ENCODE assay signal across 9 cellular contexts in the genomic region with DNA sequence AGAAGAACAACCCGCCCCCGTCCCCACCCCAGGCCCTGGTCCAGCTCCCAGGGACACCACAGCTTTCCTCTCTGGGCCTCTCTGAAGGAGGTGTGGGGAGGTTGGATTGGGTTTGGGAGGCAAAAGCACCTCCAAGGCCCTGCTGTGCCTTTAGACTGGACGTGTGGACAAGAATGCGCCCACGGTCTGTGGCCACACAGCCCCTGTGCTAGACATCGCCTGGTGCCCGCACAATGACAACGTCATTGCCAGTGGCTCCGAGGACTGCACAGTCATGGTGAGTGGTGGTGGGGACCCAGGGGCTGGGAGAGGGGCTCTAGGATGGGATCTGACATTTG. TPM values are rescaled to one million over a fixed set of nuclear protein-coding genes. Genes with fewer than 3 reads are reported as not detected.
DNase-seq lines count a peak whose midpoint lies in the region; ATAC-seq, FAIRE-seq and TF ChIP-seq lines count a peak whose summit lies in the region.
"Had no signal": no experiment of that assay in that cellular context is flagged by ENCODE, and none has a peak within 500 bp of the region (broad histone marks: within the 10 kb centered on the region; RNA-seq: fewer than 3 reads in every experiment).

No MANE protein-coding gene starts in this region.

- CTCF ChIA-PET in activated CD4-positive, alpha-beta memory T cell treated with anti-CD3 and anti-CD28 coated beads, Interleukin-2, amount 10 ng/mL, durations not matched to agents 7 days and 5 days (lab: Charles Lee): interaction anchor here (0.7 to 2.7 kb wide), 12 partner anchors 39 to 243 kb away, joined by 3 to 17 read pairs (median 5); a partner anchor contains a TSS
- CTCF ChIA-PET in H1 (lab: Charles Lee; ENCODE audit: partially characterized antibody): interaction anchor here (0.7 to 4.4 kb wide), 8 partner anchors 11 to 321 kb away, joined by 3 to 21 read pairs (median 5); a partner anchor contains a TSS

- peak; percentile 71 for DNase-seq in Right ventricle myocardium inferior (ENCODE audit: missing footprints)
- no peak for DNase-seq in left cardiac atrium
- DNase-seq in activated CD4-positive, alpha-beta memory T cell treated with anti-CD3 and anti-CD28 coated beads, Interleukin-2, amount 10 ng/mL, durations not matched to agents 7 days and 5 days: no peak
- DNase-seq in H1 (ENCODE audit: low read depth in 1 of 2, low spot score in 2 of 2): no peak
- no peak for DNase-seq in esophagus muscularis mucosa (ENCODE audit: extremely low spot score)
- DNase-seq in kidney glomerular epithelial cell (lab: John Stamatoyannopoulos, UW): no peak
- no peak for DNase-seq in RPMI8226
- DNase-seq: IMR-90 had no signal

- no peak overlapping the region for H2BK120ac ChIP-seq in H1 (replicated peaks; ENCODE audit: low read depth, low read length)

- no peak for TF ChIP-seq RAD21 in H1 (IDR thresholded peaks at IDR 0.05 in 1 of 2, conservative IDR thresholded peaks at IDR 0.05 in 1 of 2; ENCODE audit: low read depth in 2 of 2, low read length in 2 of 2)

- H3K4ac ChIP-seq in H1 (replicated peaks; ENCODE audit: insufficient read length, low read depth, low read length): no peak overlapping the region

- peaks cover 45% of the 10 kb centered on the region for H3K36me3 Mint-ChIP-seq in activated CD4-positive, alpha-beta memory T cell treated with anti-CD3 and anti-CD28 coated beads, Interleukin-2, amount 10 ng/mL, durations not matched to agents 7 days and 5 days (ENCODE audit: low read depth)

- no peak overlapping the region for H4K8ac ChIP-seq in H1 (ENCODE audit: extremely low read depth, insufficient read depth, low read length)

- H3K9me3 ChIP-seq in H1 (ENCODE audit: insufficient read depth in 2 of 2, low read depth in 1 of 2, low read length in 1 of 2) (no peaks in the 10 kb centered on the region), esophagus muscularis mucosa (no peaks in the 10 kb centered on the region)

- H3K36me3 ChIP-seq in H1 (ENCODE audit: control insufficient read depth in 2 of 4, insufficient read depth in 4 of 4, low read length in 3 of 4) (no peaks in the 10 kb centered on the region), esophagus muscularis mucosa (peaks cover 0 to 8% (median 4%) of the 10 kb centered on the region in 4 donors)

- H3K23ac ChIP-seq in H1 (ENCODE audit: insufficient read length): no peak overlapping the region

- H3K14ac ChIP-seq in H1 (ENCODE audit: insufficient read length): no peak overlapping the region

- peaks cover 0 to 14% (median 8%) of the 10 kb centered on the region in 4 experiments; a peak in 3 of 7 replicates for H3K27me3 ChIP-seq in H1 (replicated peaks in 1 of 4; ENCODE audit: control insufficient read depth in 3 of 4, extremely low read depth in 1 of 4, insufficient read depth in 3 of 4, low read length in 3 of 4)
- H3K27me3 ChIP-seq in esophagus muscularis mucosa: no peaks in the 10 kb centered on the region

- H3K9ac ChIP-seq in H1 (replicated peaks in 1 of 4; ENCODE audit: extremely low read depth in 1 of 4, low read depth in 3 of 4, low read length in 3 of 4): no peak overlapping the region

- H3K23me2 ChIP-seq in H1 (ENCODE audit: low read depth, low read length): peaks cover 7% of the 10 kb centered on the region; the same call in 1 of the 2 replicates

- no peak overlapping the region; the same call in 1 of the 2 replicates for H2BK5ac ChIP-seq in H1 (ENCODE audit: low read depth, low read length)

- H3K27me3 Mint-ChIP-seq in activated CD4-positive, alpha-beta memory T cell treated with anti-CD3 and anti-CD28 coated beads, Interleukin-2, amount 10 ng/mL, durations not matched to agents 7 days and 5 days: no peaks in the 10 kb centered on the region

- H3K9me3 Mint-ChIP-seq in activated CD4-positive, alpha-beta memory T cell treated with anti-CD3 and anti-CD28 coated beads, Interleukin-2, amount 10 ng/mL, durations not matched to agents 7 days and 5 days: no peaks in the 10 kb centered on the region

- H3K4me3 Mint-ChIP-seq in activated CD4-positive, alpha-beta memory T cell treated with anti-CD3 and anti-CD28 coated beads, Interleukin-2, amount 10 ng/mL, durations not matched to agents 7 days and 5 days: peak overlapping the region; percentile 100

- no peak overlapping the region for H2AFZ ChIP-seq in H1 (ENCODE audit: low read length)

- H4K5ac ChIP-seq in H1 (ENCODE audit: insufficient read length, low read depth, low read length): no peak overlapping the region

- H2BK15ac ChIP-seq in H1 (ENCODE audit: low read length): peak overlapping the region; percentile 40; the same call in 1 of the 2 replicates

- TF ChIP-seq EP300 in H1 (IDR thresholded peaks at IDR 0.05; ENCODE audit: borderline replicate concordance in 1 of 2, low read depth in 2 of 2, low read length in 2 of 2) (no peak), esophagus muscularis mucosa (IDR thresholded peaks at IDR 0.05) (no peak)

- H3K27ac Mint-ChIP-seq in activated CD4-positive, alpha-beta memory T cell treated with anti-CD3 and anti-CD28 coated beads, Interleukin-2, amount 10 ng/mL, durations not matched to agents 7 days and 5 days: peak overlapping the region; percentile 99

- TF ChIP-seq CTCF in H1 (IDR thresholded peaks at IDR 0.05; ENCODE audit: control extremely low read depth in 1 of 3, insufficient read depth in 1 of 3, low read depth in 1 of 3, low read length in 3 of 3): no peak
- TF ChIP-seq CTCF in esophagus muscularis mucosa (IDR thresholded peaks at IDR 0.05): no peak

- no peak overlapping the region for H3K4me3 ChIP-seq in H1 (ENCODE audit: extremely low read depth in 1 of 4, insufficient read depth in 2 of 4, low read depth in 3 of 4, low read length in 4 of 4)
- H3K4me3 ChIP-seq in esophagus muscularis mucosa: peak overlapping the region in 1 of 4 donors; percentile 7

- TF ChIP-seq POLR2A in H1 (IDR thresholded peaks at IDR 0.05; ENCODE audit: control extremely low read depth in 1 of 2, low read depth in 2 of 2, low read length in 2 of 2): no peak
- no peak for TF ChIP-seq POLR2A in esophagus muscularis mucosa (IDR thresholded peaks at IDR 0.05; ENCODE audit: low read depth)

- peaks cover 7 to 8% of the 10 kb centered on the region in 2 experiments for H4K20me1 ChIP-seq in H1 (replicated peaks in 1 of 2; ENCODE audit: control insufficient read depth in 1 of 2, insufficient read depth in 2 of 2, low read length in 2 of 2)

- no peak overlapping the region for H3K56ac ChIP-seq in H1 (replicated peaks; ENCODE audit: insufficient read length, low read depth, low read length)

- H3K4me2 ChIP-seq in H1 (ENCODE audit: insufficient read depth in 1 of 2, low read depth in 2 of 2, low read length in 2 of 2): no peak overlapping the region

- H3K4me1 Mint-ChIP-seq in activated CD4-positive, alpha-beta memory T cell treated with anti-CD3 and anti-CD28 coated beads, Interleukin-2, amount 10 ng/mL, durations not matched to agents 7 days and 5 days: peaks cover 25% of the 10 kb centered on the region

- H3K27ac ChIP-seq in H1 (ENCODE audit: low read depth, low read length): no peak overlapping the region
- H3K27ac ChIP-seq in temporal lobe (ENCODE audit: low read depth, low read length): peak overlapping the region; percentile 59
- peak overlapping the region in 2 of 4 donors; percentile 29 to 42 for H3K27ac ChIP-seq in esophagus muscularis mucosa (replicated peaks in 1 of 4)

- no peak overlapping the region for H2AK5ac ChIP-seq in H1 (ENCODE audit: low read depth, low read length)

- POLR2A ChIA-PET in activated CD4-positive, alpha-beta memory T cell treated with anti-CD3 and anti-CD28 coated beads, Interleukin-2, amount 10 ng/mL, durations not matched to agents 7 days and 5 days (lab: Charles Lee): interaction anchor here (0.7 to 7.7 kb wide), 30 partner anchors 41 to 473 kb away, joined by 3 to 92 read pairs (median 6); a partner anchor contains a TSS
- POLR2A ChIA-PET in H1 (lab: Charles Lee; ENCODE audit: partially characterized antibody): no interaction called here

- H2BK12ac ChIP-seq in H1 (ENCODE audit: low read depth, low read length): no peak overlapping the region

- H2BK20ac ChIP-seq in H1 (ENCODE audit: low read length): no peak overlapping the region

- WGBS in H1 (ENCODE audit: extremely low coverage in 1 of 2, insufficient coverage in 1 of 2, insufficient read length in 1 of 2, insufficient replicate concordance in 2 of 2, low coverage in 1 of 2, low lambda C conversion rate in 2 of 2, missing lambda C conversion rate in 1 of 2), 2 experiments: 92% methylated on average over 7 of the region's 9 CpGs; no CpG with 5 or more reads in 1 of the 2 experiments
- WGBS in esophagus muscularis mucosa: 84% methylated on average over 9 of the region's 9 CpGs

- no peak for ATAC-seq in Right ventricle myocardium inferior
- no peak for ATAC-seq in left cardiac atrium

- no peaks in the 10 kb centered on the region for H3K79me2 ChIP-seq in H1 (ENCODE audit: control insufficient read depth in 1 of 2, insufficient read depth in 2 of 2, low read length in 2 of 2)

- H3K4me1 ChIP-seq in H1 (replicated peaks in 1 of 4; ENCODE audit: control insufficient read depth in 3 of 4, insufficient read depth in 4 of 4, low read length in 3 of 4) (peaks cover 0 to 12% (median 4%) of the 10 kb centered on the region in 4 experiments; a peak in 4 of 7 replicates), esophagus muscularis mucosa (peaks cover 11 to 35% (median 26%) of the 10 kb centered on the region in 4 donors)

- no peak overlapping the region for H4K91ac ChIP-seq in H1 (replicated peaks; ENCODE audit: insufficient read length, low read length)

- H3K18ac ChIP-seq in H1 (ENCODE audit: extremely low read depth, low read length): no peak overlapping the region

- FAIRE-seq in H1 (lab: Jason Lieb, UNC): no peak

- no peaks in the 10 kb centered on the region for H3K79me1 ChIP-seq in H1 (ENCODE audit: low read depth, low read length)

- intact Hi-C loops in Right ventricle myocardium inferior (cut with DNase I): no loop called here
- intact Hi-C loops in left cardiac atrium (cut with DNase I): no loop called here
- intact Hi-C loops in esophagus muscularis mucosa (cut with DNase I): no loop called here

RNA-seq across cellular contexts. Expression of a gene that starts 3.0 kb away (rescaled TPM):
- total RNA-seq in Right ventricle myocardium inferior (15.8 TPM), left cardiac atrium (10 to 100 TPM; 14.8 to 32.0 TPM), temporal lobe (19.2 TPM), esophagus muscularis mucosa (10 to 100 TPM; 11.0 to 33.5 (median 23.1) TPM)
- total RNA-seq in activated CD4-positive, alpha-beta memory T cell treated with anti-CD3 and anti-CD28 coated beads, Interleukin-2, amount 10 ng/mL, durations not matched to agents 7 days and 5 days: 1,000 to 10,000 TPM; 1,737 to 1,754 TPM
- total RNA-seq in H1 (2021; fragmentation: NEBNext Ultra II Directional; extraction: Animal tissue kit (Norgen Biotek cat#: 25700)): 11.7 and 12.1 TPM in 2 replicates
- polyA plus RNA-seq in H1 (2011; rRNA removed): 10.9 and 11.8 TPM in 2 replicates
- 12.8 TPM for polyA plus RNA-seq in H1 (2011; cell fraction: cytosol; rRNA removed)
- 14.4 TPM for polyA plus RNA-seq in H1 (2011; cell fraction: nucleus; rRNA removed)
- polyA plus RNA-seq in H1 (2012, experiment 1 of 2): 4.2 to 9.5 TPM (median 8.2 TPM) in 4 replicates
- 6.8 TPM for polyA plus RNA-seq in H1 (2012, experiment 2 of 2)
- polyA plus RNA-seq in H1 (2013, experiment 1 of 2): 9.9 TPM
- 9.6 TPM for polyA plus RNA-seq in H1 (2013, experiment 2 of 2)
- 3.2 and 6.6 TPM in 2 replicates for polyA minus RNA-seq in H1 (2011; rRNA and poly(A)+ RNA removed)
- 4.4 TPM for polyA minus RNA-seq in H1 (2011; cell fraction: cytosol; rRNA and poly(A)+ RNA removed)
- polyA minus RNA-seq in H1 (2011; cell fraction: nucleus; rRNA and poly(A)+ RNA removed): 5.6 TPM

RNA-seq across cellular contexts. Expression of a gene that starts 7.1 kb away (rescaled TPM):
- 49.7 TPM for total RNA-seq in Right ventricle myocardium inferior
- 10 to 100 TPM; 71.4 to 84.6 TPM for total RNA-seq in left cardiac atrium
- total RNA-seq in activated CD4-positive, alpha-beta memory T cell treated with anti-CD3 and anti-CD28 coated beads, Interleukin-2, amount 10 ng/mL, durations not matched to agents 7 days and 5 days: 100 to 1,000 TPM; 145 to 146 TPM
- total RNA-seq in H1 (2021; fragmentation: NEBNext Ultra II Directional; extraction: Animal tissue kit (Norgen Biotek cat#: 25700)): 208 and 211 TPM in 2 replicates
- 872 and 991 TPM in 2 replicates for polyA plus RNA-seq in H1 (2011; rRNA removed)
- polyA plus RNA-seq in H1 (2011; cell fraction: cytosol; rRNA removed): 876 TPM
- polyA plus RNA-seq in H1 (2011; cell fraction: nucleus; rRNA removed): 204 TPM
- 167 to 478 TPM (median 304 TPM) in 4 replicates for polyA plus RNA-seq in H1 (2012, experiment 1 of 2)
- 1,048 TPM for polyA plus RNA-seq in H1 (2012, experiment 2 of 2)
- polyA plus RNA-seq in H1 (2013, experiment 1 of 2): 617 TPM
- polyA plus RNA-seq in H1 (2013, experiment 2 of 2): 657 TPM
- polyA minus RNA-seq in H1 (2011; rRNA and poly(A)+ RNA removed): 48.6 and 53.1 TPM in 2 replicates
- 121 TPM for polyA minus RNA-seq in H1 (2011; cell fraction: cytosol; rRNA and poly(A)+ RNA removed)
- 106 TPM for polyA minus RNA-seq in H1 (2011; cell fraction: nucleus; rRNA and poly(A)+ RNA removed)
- total RNA-seq in temporal lobe: 11.8 TPM
- total RNA-seq in esophagus muscularis mucosa: 100 to 1,000 TPM in 2 of 4 donors, 10 to 100 TPM in 2; 43.4 to 205 (median 116) TPM

RNA-seq across cellular contexts. Expression of a gene that starts 7.3 kb away (rescaled TPM):
- total RNA-seq in Right ventricle myocardium inferior: 7.4 TPM
- total RNA-seq in left cardiac atrium: 10 to 100 TPM; 18.7 to 24.8 TPM
- 100 to 1,000 TPM; 102 to 149 TPM for total RNA-seq in activated CD4-positive, alpha-beta memory T cell treated with anti-CD3 and anti-CD28 coated beads, Interleukin-2, amount 10 ng/mL, durations not matched to agents 7 days and 5 days
- total RNA-seq in H1 (2021; fragmentation: NEBNext Ultra II Directional; extraction: Animal tissue kit (Norgen Biotek cat#: 25700)): 18.2 and 36.9 TPM in 2 replicates
- 4.7 and 7.3 TPM in 2 replicates for polyA plus RNA-seq in H1 (2011; rRNA removed)
- 10.8 TPM for polyA plus RNA-seq in H1 (2011; cell fraction: cytosol; rRNA removed)
- 33.5 TPM for polyA plus RNA-seq in H1 (2011; cell fraction: nucleus; rRNA removed)
- polyA plus RNA-seq in H1 (2012, experiment 1 of 2): 54.4 to 87.1 TPM (median 77.8 TPM) in 4 replicates
- 56.5 TPM for polyA plus RNA-seq in H1 (2012, experiment 2 of 2)
- 24.3 TPM for polyA plus RNA-seq in H1 (2013, experiment 1 of 2)
- polyA plus RNA-seq in H1 (2013, experiment 2 of 2): 24.1 TPM
- polyA minus RNA-seq in H1 (2011; rRNA and poly(A)+ RNA removed): 2.2 and 3.2 TPM in 2 replicates
- polyA minus RNA-seq in H1 (2011; cell fraction: cytosol; rRNA and poly(A)+ RNA removed): 15.7 TPM
- polyA minus RNA-seq in H1 (2011; cell fraction: nucleus; rRNA and poly(A)+ RNA removed): 12.9 TPM
- total RNA-seq in temporal lobe: 10.1 TPM
- 10 to 100 TPM; 12.9 to 27.1 (median 23.1) TPM for total RNA-seq in esophagus muscularis mucosa

RNA-seq across cellular contexts. Expression of a gene that starts 12.6 kb away (rescaled TPM):
- total RNA-seq in Right ventricle myocardium inferior (10.3 TPM), left cardiac atrium (10 to 100 TPM; 12.0 to 22.6 TPM), temporal lobe (2.7 TPM), esophagus muscularis mucosa (10 to 100 TPM in 3 of 4 donors, 1 to 10 TPM in 1; 2.5 to 23.7 (median 15.0) TPM)
- total RNA-seq in activated CD4-positive, alpha-beta memory T cell treated with anti-CD3 and anti-CD28 coated beads, Interleukin-2, amount 10 ng/mL, durations not matched to agents 7 days and 5 days: 10 to 100 TPM; 23.3 to 28.4 TPM
- total RNA-seq in H1 (2021; fragmentation: NEBNext Ultra II Directional; extraction: Animal tissue kit (Norgen Biotek cat#: 25700)): 10.9 and 13.8 TPM in 2 replicates
- polyA plus RNA-seq in H1 (2011; rRNA removed): 1.9 and 4.4 TPM in 2 replicates
- 6.8 TPM for polyA plus RNA-seq in H1 (2011; cell fraction: cytosol; rRNA removed)
- polyA plus RNA-seq in H1 (2011; cell fraction: nucleus; rRNA removed): 18.0 TPM
- polyA plus RNA-seq in H1 (2012, experiment 1 of 2): 17.8 to 26.6 TPM (median 21.6 TPM) in 4 replicates
- polyA plus RNA-seq in H1 (2012, experiment 2 of 2): 20.9 TPM
- 19.7 TPM for polyA plus RNA-seq in H1 (2013, experiment 1 of 2)
- 17.8 TPM for polyA plus RNA-seq in H1 (2013, experiment 2 of 2)
- polyA minus RNA-seq in H1 (2011; rRNA and poly(A)+ RNA removed): 1.2 and 1.9 TPM in 2 replicates
- polyA minus RNA-seq in H1 (2011; cell fraction: cytosol; rRNA and poly(A)+ RNA removed): not detected
- 8.2 TPM for polyA minus RNA-seq in H1 (2011; cell fraction: nucleus; rRNA and poly(A)+ RNA removed)

Comparison
In these comparisons a context has a peak if more than half of its experiments do, and no peak if none do; other contexts are left out.
1. RNA of a gene that starts 3.0 kb away (total RNA-seq): 1,737 to 1,754 TPM in activated CD4-positive, alpha-beta memory T cell treated with anti-CD3 and anti-CD28 coated beads, Interleukin-2, amount 10 ng/mL, durations not matched to agents 7 days and 5 days; 14.8 to 32.0 TPM in left cardiac atrium, 11.0 to 33.5 TPM in esophagus muscularis mucosa, 19.2 TPM in temporal lobe (single experiment), 15.8 TPM in Right ventricle myocardium inferior (single experiment) and 11.7 to 12.1 TPM in H1; every median in the first group is over 10 times any median in the second.